ENCODE assay signal across 1 cellular context in the genomic region with DNA sequence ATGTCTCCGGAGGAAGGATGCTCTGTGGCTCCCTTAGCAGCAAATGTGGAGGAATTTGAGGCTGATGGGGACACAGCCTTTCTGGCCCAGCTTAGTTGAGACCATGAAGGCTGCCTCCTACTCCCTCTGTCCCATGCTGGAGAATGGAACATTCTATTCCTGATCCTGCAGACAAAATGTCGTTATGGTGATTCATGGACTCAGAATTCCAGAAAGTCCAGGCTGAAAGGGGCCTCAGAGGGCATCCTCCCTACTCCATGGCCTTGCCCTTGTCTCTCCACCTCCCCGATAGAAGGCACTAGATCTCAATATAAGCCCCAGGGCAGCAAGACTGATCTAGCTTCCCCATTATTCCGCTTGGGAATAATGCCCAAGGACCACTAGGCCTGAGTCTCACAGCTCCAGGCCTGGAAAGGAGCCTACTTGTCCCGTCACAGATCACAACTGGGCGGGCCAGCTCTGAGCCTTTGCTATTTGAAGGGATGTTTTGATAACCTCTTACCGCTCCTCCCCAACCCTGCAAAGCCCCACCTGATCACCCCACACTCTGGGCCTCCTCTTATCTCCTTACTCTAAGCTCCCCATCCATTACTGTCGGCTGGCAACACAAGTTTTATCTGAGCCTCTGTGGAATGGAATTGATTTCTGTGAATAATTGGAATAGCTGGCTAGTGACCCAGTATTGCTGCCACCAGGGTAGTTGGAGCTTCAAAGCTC.
TF ChIP-seq lines count a peak whose summit lies in the region.

No MANE protein-coding gene starts in this region.

TF ChIP-seq in SK-N-SH, 30 proteins besides CTCF, POLR2A, EP300 and RAD21 (continued from another document):
- TF ChIP-seq, protein P1, sequence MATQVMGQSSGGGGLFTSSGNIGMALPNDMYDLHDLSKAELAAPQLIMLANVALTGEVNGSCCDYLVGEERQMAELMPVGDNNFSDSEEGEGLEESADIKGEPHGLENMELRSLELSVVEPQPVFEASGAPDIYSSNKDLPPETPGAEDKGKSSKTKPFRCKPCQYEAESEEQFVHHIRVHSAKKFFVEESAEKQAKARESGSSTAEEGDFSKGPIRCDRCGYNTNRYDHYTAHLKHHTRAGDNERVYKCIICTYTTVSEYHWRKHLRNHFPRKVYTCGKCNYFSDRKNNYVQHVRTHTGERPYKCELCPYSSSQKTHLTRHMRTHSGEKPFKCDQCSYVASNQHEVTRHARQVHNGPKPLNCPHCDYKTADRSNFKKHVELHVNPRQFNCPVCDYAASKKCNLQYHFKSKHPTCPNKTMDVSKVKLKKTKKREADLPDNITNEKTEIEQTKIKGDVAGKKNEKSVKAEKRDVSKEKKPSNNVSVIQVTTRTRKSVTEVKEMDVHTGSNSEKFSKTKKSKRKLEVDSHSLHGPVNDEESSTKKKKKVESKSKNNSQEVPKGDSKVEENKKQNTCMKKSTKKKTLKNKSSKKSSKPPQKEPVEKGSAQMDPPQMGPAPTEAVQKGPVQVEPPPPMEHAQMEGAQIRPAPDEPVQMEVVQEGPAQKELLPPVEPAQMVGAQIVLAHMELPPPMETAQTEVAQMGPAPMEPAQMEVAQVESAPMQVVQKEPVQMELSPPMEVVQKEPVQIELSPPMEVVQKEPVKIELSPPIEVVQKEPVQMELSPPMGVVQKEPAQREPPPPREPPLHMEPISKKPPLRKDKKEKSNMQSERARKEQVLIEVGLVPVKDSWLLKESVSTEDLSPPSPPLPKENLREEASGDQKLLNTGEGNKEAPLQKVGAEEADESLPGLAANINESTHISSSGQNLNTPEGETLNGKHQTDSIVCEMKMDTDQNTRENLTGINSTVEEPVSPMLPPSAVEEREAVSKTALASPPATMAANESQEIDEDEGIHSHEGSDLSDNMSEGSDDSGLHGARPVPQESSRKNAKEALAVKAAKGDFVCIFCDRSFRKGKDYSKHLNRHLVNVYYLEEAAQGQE (IDR thresholded peaks at IDR 0.05; ENCODE audit: low read depth, low read length) = no peak
- TF ChIP-seq MXI1 (IDR thresholded peaks at IDR 0.05; ENCODE audit: low read depth, low read length) (no peak), MEF2A (IDR thresholded peaks at IDR 0.05; ENCODE audit: borderline replicate concordance, low read depth) (no peak), POLR2AphosphoS5 (IDR thresholded peaks at IDR 0.05; ENCODE audit: low read depth, low read length) (no peak), ELF1 (IDR thresholded peaks at IDR 0.05) (no peak), SIN3A (IDR thresholded peaks at IDR 0.05; ENCODE audit: borderline replicate concordance, low read depth, low read length) (no peak)
